In genomic region chr14:49897965-49898364, GRCh38 we compare ENCODE assay signal across 1 cellular context.
TF ChIP-seq lines count a peak whose summit lies in the region.

No MANE protein-coding gene starts in this region.

TF ChIP-seq in IMR-90, 13 proteins besides CTCF, POLR2A, EP300 and RAD21:
- TF ChIP-seq CEBPB (IDR thresholded peaks at IDR 0.05; ENCODE audit: low read depth, low read length) (no peak), SMC3 (IDR thresholded peaks at IDR 0.05; ENCODE audit: low read depth, low read length) (no peak), MAFK (IDR thresholded peaks at IDR 0.05; ENCODE audit: low read depth, low read length) (no peak), FOS (IDR thresholded peaks at IDR 0.05; ENCODE audit: low read depth, low read length) (no peak), MXI1 (IDR thresholded peaks at IDR 0.05; ENCODE audit: borderline replicate concordance, low read depth, low read length) (no peak), RFX5 (IDR thresholded peaks at IDR 0.05; ENCODE audit: low read depth, low read length) (no peak), RCOR1 (IDR thresholded peaks at IDR 0.05; ENCODE audit: insufficient replicate concordance, low read length) (no peak), CHD1 (IDR thresholded peaks at IDR 0.05; ENCODE audit: low read depth, low read length) (no peak), USF2 (IDR thresholded peaks at IDR 0.05; ENCODE audit: low read depth, low read length) (no peak), BHLHE40 (IDR thresholded peaks at IDR 0.05; ENCODE audit: low read depth, low read length) (no peak), MAZ (IDR thresholded peaks at IDR 0.05; ENCODE audit: borderline replicate concordance, low read depth, low read length) (no peak)
TF ChIP-seq in IMR-90: peak in this region for 0.
